Comparison of ENCODE assay signal across 10 cellular contexts in the genomic region with DNA sequence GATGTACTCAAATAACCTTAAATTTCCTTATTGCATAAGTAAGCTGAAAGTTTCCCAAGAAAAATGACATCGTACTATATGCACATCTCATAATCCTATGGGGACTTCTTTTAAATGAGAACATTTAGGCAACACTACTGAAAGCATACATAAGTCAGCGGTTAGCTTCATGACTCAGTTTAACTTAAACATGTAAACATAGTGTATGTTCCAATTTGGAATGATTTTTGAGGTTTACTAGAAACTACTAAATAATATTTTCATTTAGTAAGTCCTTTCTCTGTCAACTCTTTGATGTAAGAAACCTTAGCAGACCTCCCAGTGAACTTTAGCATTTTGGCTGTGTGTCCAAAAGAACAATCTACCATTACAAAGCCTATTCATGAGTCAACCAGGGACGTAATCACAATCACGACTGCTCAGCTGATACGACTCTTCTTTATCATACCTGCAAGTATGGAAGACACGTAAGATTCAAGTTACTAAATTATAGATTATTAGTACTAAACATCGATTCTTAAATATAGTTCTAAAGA. TPM values are rescaled to one million over a fixed set of nuclear protein-coding genes. Genes with fewer than 3 reads are reported as not detected.
DNase-seq lines count a peak whose midpoint lies in the region; TF ChIP-seq lines count a peak whose summit lies in the region.
"Had no signal": no experiment of that assay in that cellular context is flagged by ENCODE, and none has a peak within 500 bp of the region (broad histone marks: within the 10 kb centered on the region; RNA-seq: fewer than 3 reads in every experiment).

No MANE protein-coding gene starts in this region.

- peak overlapping the region; percentile 76 to 91 (median 87) for H3K27ac ChIP-seq in sigmoid colon

- H3K9me3 ChIP-seq in sigmoid colon = no peaks in the 10 kb centered on the region

- H3K4me3 ChIP-seq in sigmoid colon = no peak overlapping the region

- no peak for TF ChIP-seq CTCF in sigmoid colon (IDR thresholded peaks at IDR 0.05)

- POLR2A ChIA-PET in activated CD4-positive, alpha-beta memory T cell treated with anti-CD3 and anti-CD28 coated beads for 36 hours (lab: Charles Lee) = interaction anchor here (0.6 to 3.5 kb wide), 12 partner anchors 11 to 107 kb away, joined by 3 to 37 read pairs (median 4); no protein-coding TSS in a partner anchor

- DNase-seq in HCEC 1CT (peak; percentile 65), fibroblast of the conjunctiva (ENCODE audit: low read depth) (peak; percentile 59), sigmoid colon (no peak), NCI-H345 (lab: John Stamatoyannopoulos, UW) (no peak), NCI-H2196 (lab: John Stamatoyannopoulos, UW; ENCODE audit: unreplicated experiment) (no peak), NCI-H1092 (lab: John Stamatoyannopoulos, UW) (no peak)
- no peak for DNase-seq in activated CD4-positive, alpha-beta memory T cell treated with anti-CD3 and anti-CD28 coated beads for 36 hours
- DNase-seq: activated CD4-positive, CD25-positive, alpha-beta regulatory T cell; H9; NCI-H69 had no signal

- H3K27me3 ChIP-seq in sigmoid colon = no peaks in the 10 kb centered on the region

- no peaks in the 10 kb centered on the region for H3K36me3 ChIP-seq in sigmoid colon

- peaks cover 13% of the 10 kb centered on the region for H3K36me3 Mint-ChIP-seq in activated CD4-positive, alpha-beta memory T cell treated with anti-CD3 and anti-CD28 coated beads for 36 hours

- H3K27ac Mint-ChIP-seq in activated CD4-positive, alpha-beta memory T cell treated with anti-CD3 and anti-CD28 coated beads for 36 hours = peak overlapping the region; percentile 58
- H3K27ac Mint-ChIP-seq: H9 had no signal

- H3K4me1 ChIP-seq in sigmoid colon = peaks cover 0 to 16% (median 9%) of the 10 kb centered on the region in 4 donors

- intact Hi-C loops in activated CD4-positive, alpha-beta memory T cell treated with anti-CD3 and anti-CD28 coated beads for 36 hours (cut with micrococcal nuclease) = loop anchor here (1.0 to 5.0 kb wide), 3 partner anchors 11 to 38 kb away; no protein-coding TSS in a partner anchor
- intact Hi-C loops in sigmoid colon (cut with DNase I) = loop anchor here (2.0 to 5.0 kb wide), 3 partner anchors 21 to 78 kb away; no protein-coding TSS in a partner anchor

- TF ChIP-seq POLR2A in sigmoid colon (IDR thresholded peaks at IDR 0.05) = no peak

- 53 to 78% methylated on average over 7 of the region's 7 CpGs for WGBS in sigmoid colon, 2 donors

- peak overlapping the region; percentile 17 for H3K4me3 Mint-ChIP-seq in activated CD4-positive, alpha-beta memory T cell treated with anti-CD3 and anti-CD28 coated beads for 36 hours

- H3K9me3 Mint-ChIP-seq in activated CD4-positive, alpha-beta memory T cell treated with anti-CD3 and anti-CD28 coated beads for 36 hours = no peaks in the 10 kb centered on the region
- H3K9me3 Mint-ChIP-seq: H9 had no signal

- H3K27me3 Mint-ChIP-seq in activated CD4-positive, alpha-beta memory T cell treated with anti-CD3 and anti-CD28 coated beads for 36 hours = no peaks in the 10 kb centered on the region

- peaks cover 48% of the 10 kb centered on the region for H3K4me1 Mint-ChIP-seq in activated CD4-positive, alpha-beta memory T cell treated with anti-CD3 and anti-CD28 coated beads for 36 hours (ENCODE audit: low read depth)

- CTCF ChIA-PET in activated CD4-positive, alpha-beta memory T cell treated with anti-CD3 and anti-CD28 coated beads for 36 hours (lab: Charles Lee) = interaction anchor here (0.9 to 2.0 kb wide), 5 partner anchors 9 to 83 kb away, joined by 3 to 7 read pairs (median 4); no protein-coding TSS in a partner anchor

- TF ChIP-seq EP300 in sigmoid colon (IDR thresholded peaks at IDR 0.05) = no peak

RNA-seq across cellular contexts. Expression of a gene that starts 19.3 kb away (rescaled TPM):
- total RNA-seq in activated CD4-positive, alpha-beta memory T cell treated with anti-CD3 and anti-CD28 coated beads for 36 hours = 10 to 100 TPM; 24.3 to 25.1 TPM
- 10 to 100 TPM; 11.5 to 21.7 (median 15.0) TPM for total RNA-seq in sigmoid colon
- polyA plus RNA-seq in sigmoid colon = 1 to 10 TPM; 1.8 to 7.3 (median 2.4) TPM

Comparison
In these comparisons a context has a peak if more than half of its experiments do, and no peak if none do; other contexts are left out.
1. DNase-seq: peak in HCEC 1CT (single experiment) and fibroblast of the conjunctiva (single experiment); none in activated CD4-positive, alpha-beta memory T cell treated with anti-CD3 and anti-CD28 coated beads for 36 hours (single experiment), sigmoid colon (single experiment), NCI-H345 (single experiment), NCI-H2196 (single experiment) and NCI-H1092 (single experiment).